In genomic region chr1:227728059-227728891, GRCh38 we compare ENCODE assay signal across 8 cellular contexts. TPM values are rescaled to one million over a fixed set of nuclear protein-coding genes. Genes with fewer than 3 reads are reported as not detected.
DNase-seq lines count a peak whose midpoint lies in the region; ATAC-seq and TF ChIP-seq lines count a peak whose summit lies in the region.

No MANE protein-coding gene starts in this region.

- H3K4me3 ChIP-seq in duodenal mucosa (ENCODE audit: low read depth in 1 of 2, low read length in 2 of 2) = peak overlapping the region; percentile 77 to 80
- peak overlapping the region; percentile 44 for H3K4me3 ChIP-seq in lung

- peaks cover 14% of the 10 kb centered on the region for H3K27me3 Mint-ChIP-seq in activated CD4-positive, alpha-beta T cell treated with anti-CD3 and anti-CD28 coated beads, Interleukin-2, amount 10 ng/mL, durations not matched to agents 7 days and 5 days

- H3K36me3 Mint-ChIP-seq in activated CD4-positive, alpha-beta T cell treated with anti-CD3 and anti-CD28 coated beads, Interleukin-2, amount 10 ng/mL, durations not matched to agents 7 days and 5 days (ENCODE audit: low read depth) = peaks cover 3% of the 10 kb centered on the region

- H3K4me1 ChIP-seq in duodenal mucosa (ENCODE audit: control insufficient read depth in 1 of 2, insufficient read depth in 2 of 2, low read length in 2 of 2) (peaks cover 10 to 34% of the 10 kb centered on the region in 2 donors), lung (ENCODE audit: control insufficient read depth in 2 of 2, insufficient read depth in 2 of 2, low read length in 2 of 2) (peaks cover 0 to 6% of the 10 kb centered on the region in 2 donors)

- ATAC-seq in HG02623 (IDR thresholded peaks at IDR 0.05; ENCODE audit: unreplicated experiment) = peak; percentile 42
- peak; percentile 81 for ATAC-seq in lung (ENCODE audit: insufficient read depth, low FRiP score)

- H3K27me3 ChIP-seq in duodenal mucosa (ENCODE audit: control insufficient read depth in 1 of 2, insufficient read depth in 2 of 2, low read length in 2 of 2) (peaks cover 0 to 4% of the 10 kb centered on the region in 2 donors), lung (ENCODE audit: control insufficient read depth, insufficient read depth) (no peaks in the 10 kb centered on the region)

- peak overlapping the region; percentile 71 for H3K4me3 Mint-ChIP-seq in activated CD4-positive, alpha-beta T cell treated with anti-CD3 and anti-CD28 coated beads, Interleukin-2, amount 10 ng/mL, durations not matched to agents 7 days and 5 days

- CTCF ChIA-PET in activated CD4-positive, alpha-beta T cell treated with anti-CD3 and anti-CD28 coated beads, Interleukin-2, amount 10 ng/mL, durations not matched to agents 7 days and 5 days (lab: Charles Lee) = no interaction called here

- peak; percentile 84 for DNase-seq in Daoy (ENCODE audit: low read depth)
- peak; percentile 11 to 74 for DNase-seq in NCI-H446 (lab: John Stamatoyannopoulos, UW)
- peak; percentile 67 for DNase-seq in activated CD4-positive, alpha-beta T cell treated with anti-CD3 and anti-CD28 coated beads, Interleukin-2, amount 10 ng/mL, durations not matched to agents 7 days and 5 days
- DNase-seq in lung (ENCODE audit: low spot score) = peak; percentile 83
- DNase-seq in stimulated activated CD8-positive, alpha-beta memory T cell treated with anti-CD3 and anti-CD28 coated beads, Interleukin-12 subunit alpha, Interleukin-12 subunit beta, amount 100 ng/mL, for 4 hours (ENCODE audit: low read depth) = peak; percentile 50
- DNase-seq in pons (ENCODE audit: low spot score) = no peak

- peak overlapping the region; percentile 77 for H3K27ac Mint-ChIP-seq in activated CD4-positive, alpha-beta T cell treated with anti-CD3 and anti-CD28 coated beads, Interleukin-2, amount 10 ng/mL, durations not matched to agents 7 days and 5 days

- H3K9me3 Mint-ChIP-seq in activated CD4-positive, alpha-beta T cell treated with anti-CD3 and anti-CD28 coated beads, Interleukin-2, amount 10 ng/mL, durations not matched to agents 7 days and 5 days = peaks cover 10% of the 10 kb centered on the region

- POLR2A ChIA-PET in activated CD4-positive, alpha-beta T cell treated with anti-CD3 and anti-CD28 coated beads, Interleukin-2, amount 10 ng/mL, durations not matched to agents 7 days and 5 days (lab: Charles Lee) = no interaction called here

- TF ChIP-seq CTCF in lung (IDR thresholded peaks at IDR 0.05; ENCODE audit: control extremely low read depth, extremely low read depth) = no peak

- WGBS in lung, 2 donors = 1% methylated on average over 35 to 50 of the region's 51 CpGs

- H3K9me3 ChIP-seq in duodenal mucosa (ENCODE audit: control insufficient read depth in 1 of 2, low read length in 2 of 2) (no peaks in the 10 kb centered on the region), lung (ENCODE audit: control insufficient read depth in 2 of 2, insufficient read depth in 1 of 2, low read length in 1 of 2) (no peaks in the 10 kb centered on the region)

- peak overlapping the region; percentile 61 to 68 for H3K9ac ChIP-seq in duodenal mucosa (ENCODE audit: low read depth in 1 of 2, low read length in 2 of 2)

- peaks cover 21% of the 10 kb centered on the region for H3K4me1 Mint-ChIP-seq in activated CD4-positive, alpha-beta T cell treated with anti-CD3 and anti-CD28 coated beads, Interleukin-2, amount 10 ng/mL, durations not matched to agents 7 days and 5 days

- H3K36me3 ChIP-seq in duodenal mucosa (ENCODE audit: control insufficient read depth in 1 of 2, insufficient read depth in 2 of 2, low read length in 2 of 2) (peaks cover 10 to 21% of the 10 kb centered on the region in 2 donors), lung (ENCODE audit: control insufficient read depth in 2 of 2, insufficient read depth in 2 of 2, low read length in 2 of 2) (peaks cover 0 to 18% of the 10 kb centered on the region in 2 donors)

- H3K27ac ChIP-seq in duodenal mucosa (ENCODE audit: low read depth, low read length) (no peak overlapping the region), lung (ENCODE audit: low read depth in 1 of 2, low read length in 1 of 2) (peak overlapping the region; percentile 13 to 29)

RNA-seq across cellular contexts. Expression of gene JMJD4, which starts 6.8 kb away (rescaled TPM):
- 17.3 and 22.3 TPM in 2 replicates for total RNA-seq in Daoy (2014; rRNA removed; shearing (Covaris generic))
- 10 to 100 TPM; 15.4 to 20.0 TPM for total RNA-seq in activated CD4-positive, alpha-beta T cell treated with anti-CD3 and anti-CD28 coated beads, Interleukin-2, amount 10 ng/mL, durations not matched to agents 7 days and 5 days
- total RNA-seq in lung = 10 to 100 TPM in 1 of 2 donors, 1 to 10 TPM in 1; 9.4 to 23.0 TPM
- polyA plus RNA-seq in lung = 10 to 100 TPM; 12.3 to 18.9 TPM

RNA-seq across cellular contexts. Expression of gene SNAP47, which starts 7.0 kb away (rescaled TPM):
- 46.0 and 50.8 TPM in 2 replicates for total RNA-seq in Daoy (2014; rRNA removed; shearing (Covaris generic))
- total RNA-seq in activated CD4-positive, alpha-beta T cell treated with anti-CD3 and anti-CD28 coated beads, Interleukin-2, amount 10 ng/mL, durations not matched to agents 7 days and 5 days = 10 to 100 TPM; 30.3 TPM
- 10 to 100 TPM; 27.8 to 63.0 TPM for total RNA-seq in lung
- polyA plus RNA-seq in lung = 10 to 100 TPM; 10.6 to 17.7 TPM
